Comparison of ENCODE assay signal across 8 cellular contexts in the genomic region with DNA sequence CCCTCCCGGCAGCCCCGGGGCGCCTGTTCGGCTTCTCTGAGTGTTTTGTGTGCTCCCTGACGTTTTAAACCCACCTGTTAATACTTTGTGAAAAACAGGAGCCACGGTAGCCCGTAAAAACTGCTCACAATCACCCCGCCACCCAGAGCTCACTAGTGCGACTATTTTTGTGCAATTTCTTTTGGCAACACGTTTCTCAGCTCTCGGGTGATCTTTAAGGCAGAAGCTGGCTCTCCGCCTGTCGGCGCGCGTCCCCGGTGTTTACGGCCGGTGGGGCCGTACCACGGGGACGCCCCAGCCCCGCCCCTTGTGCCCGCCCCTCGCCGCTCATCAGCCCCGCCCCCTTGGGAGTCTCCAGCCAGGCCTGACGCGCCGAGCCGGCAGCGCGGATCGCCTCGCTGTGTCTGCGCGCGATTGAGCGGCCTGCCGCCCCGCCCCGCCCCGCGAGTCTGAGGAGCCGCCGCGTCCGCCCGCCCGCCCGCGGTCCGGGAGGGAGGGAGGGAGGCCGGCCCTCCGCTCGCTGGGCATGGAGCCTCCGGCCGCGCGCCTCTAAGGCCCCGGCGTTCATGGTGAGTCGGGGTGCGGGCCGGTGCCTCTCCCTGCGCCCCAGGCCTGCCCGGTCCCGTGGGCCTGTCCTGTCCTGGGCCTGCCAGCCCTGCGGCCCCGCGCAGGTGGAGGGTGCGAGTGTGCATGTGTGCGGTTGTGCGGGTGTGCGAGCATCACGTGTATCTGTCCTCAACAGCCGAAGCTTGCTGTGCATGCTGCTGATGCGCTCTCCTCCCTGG. TPM values are rescaled to one million over a fixed set of nuclear protein-coding genes. Genes with fewer than 3 reads are reported as not detected.
DNase-seq lines count a peak whose midpoint lies in the region; ATAC-seq and TF ChIP-seq lines count a peak whose summit lies in the region.

No MANE protein-coding gene starts in this region.

- peak overlapping the region; percentile 52; the same call in 1 of the 2 replicates for H2AFZ ChIP-seq in OCI-LY7 (ENCODE audit: low read length)

- no peaks in the 10 kb centered on the region for H3K27me3 ChIP-seq in mucosa of stomach (ENCODE audit: control insufficient read depth, insufficient read depth, low read length)

- POLR2A ChIA-PET in OCI-LY7 (lab: Charles Lee), result interaction anchor here (0.6 to 1.5 kb wide), 10 partner anchors 13 to 88 kb away, joined by 3 to 7 read pairs (median 6); a partner anchor contains a TSS

- CTCF ChIA-PET in OCI-LY7 (lab: Charles Lee; ENCODE audit: unreplicated experiment), result interaction anchor here (0.8 to 0.9 kb wide), 2 partner anchors 17 to 75 kb away, joined by 3 to 4 read pairs; no protein-coding TSS in a partner anchor

- BruUV-seq in OCI-LY7 (replicated peaks; lab: Mats Ljungman, UMichigan), result no TSS peak

- no peaks in the 10 kb centered on the region for H3K9me2 ChIP-seq in OCI-LY7 (ENCODE audit: insufficient read depth, low read length)

- H3K27ac ChIP-seq in OCI-LY7 (ENCODE audit: low read depth, low read length, poor library complexity, severe bottlenecking), result peak overlapping the region; percentile 62

- peak; percentile 54 for DNase-seq in DMS153 (lab: John Stamatoyannopoulos, UW)
- DNase-seq in HuH-7.5 (ENCODE audit: low spot score), result peak; percentile 94
- DNase-seq in OCI-LY7 (ENCODE audit: low spot score), result peak; percentile 96
- DNase-seq in activated T-cell treated with anti-CD3 and anti-CD28 coated beads for 48 hours (ENCODE audit: low read depth), result peak; percentile 93
- DNase-seq in epithelial cell of proximal tubule (ENCODE audit: low read depth), result no peak
- DNase-seq in stimulated activated CD8-positive, alpha-beta memory T cell treated with anti-CD3 and anti-CD28 coated beads, Interleukin-4, amount 100 ng/mL, for 4 hours (ENCODE audit: low read depth in 2 of 2, low spot score in 1 of 2), result peak; percentile 80 to 87

- peak overlapping the region; percentile 82 for H3K9ac ChIP-seq in mucosa of stomach (ENCODE audit: low read length)

- H3K79me2 ChIP-seq in OCI-LY7 (ENCODE audit: insufficient read depth, low read depth, low read length), result peaks cover 12% of the 10 kb centered on the region; the same call in 1 of the 2 replicates

- peak overlapping the region; percentile 78 for H3K4me3 ChIP-seq in OCI-LY7 (ENCODE audit: low read depth, low read length, poor library complexity, severe bottlenecking)
- H3K4me3 ChIP-seq in epithelial cell of proximal tubule (ENCODE audit: low read depth, low read length), result peak overlapping the region; percentile 77
- peak overlapping the region; percentile 74 for H3K4me3 ChIP-seq in mucosa of stomach (ENCODE audit: low read length)

- H3K4me1 ChIP-seq in OCI-LY7 (ENCODE audit: insufficient read depth, low read length, poor library complexity, severe bottlenecking), result peaks cover 38% of the 10 kb centered on the region
- H3K4me1 ChIP-seq in mucosa of stomach (ENCODE audit: control insufficient read depth, insufficient read depth, low read length), result peaks cover 44% of the 10 kb centered on the region

- no peaks in the 10 kb centered on the region for H4K20me1 ChIP-seq in OCI-LY7 (ENCODE audit: insufficient read depth, low read length)

- peaks cover 10% of the 10 kb centered on the region; the same call in 1 of the 2 replicates for H3K36me3 ChIP-seq in OCI-LY7 (ENCODE audit: insufficient read depth, low read length)
- no peaks in the 10 kb centered on the region for H3K36me3 ChIP-seq in mucosa of stomach (ENCODE audit: control insufficient read depth, insufficient read depth, low read length)

- ATAC-seq in GM21526 (IDR thresholded peaks at IDR 0.05; ENCODE audit: low FRiP score, unreplicated experiment), result peak; percentile 73

- peak overlapping the region; percentile 96 for H3K4me2 ChIP-seq in OCI-LY7 (ENCODE audit: low read length)

- no peak; the same call in 1 of the 2 replicates for TF ChIP-seq CTCF in OCI-LY7 (conservative IDR thresholded peaks at IDR 0.05; ENCODE audit: low read length)
- no peak for TF ChIP-seq CTCF in epithelial cell of proximal tubule (conservative IDR thresholded peaks at IDR 0.05; ENCODE audit: low read depth, low read length)

- H3K9me3 ChIP-seq in OCI-LY7 (ENCODE audit: low read length), result no peaks in the 10 kb centered on the region
- no peaks in the 10 kb centered on the region for H3K9me3 ChIP-seq in mucosa of stomach (ENCODE audit: control insufficient read depth, low read length)

- intact Hi-C loops in OCI-LY7 (cut with micrococcal nuclease; ENCODE audit: unreplicated experiment), result loop anchor here (1.0 to 10.0 kb wide), 6 partner anchors 56 to 342 kb away; a partner anchor contains a TSS

RNA-seq across cellular contexts. Expression of a gene that starts 56.2 kb away (rescaled TPM):
- total RNA-seq in OCI-LY7 (2014; rRNA removed; shearing (Covaris generic)), result 9.9 and 12.8 TPM in 2 replicates
- total RNA-seq in OCI-LY7 (2022) (20.2 and 20.3 TPM in 2 replicates), epithelial cell of proximal tubule (15.2 and 16.9 TPM in 2 replicates)
